ENCODE assay signal across 8 cellular contexts in genomic region chr10:130110236-130111114, GRCh38. TPM values are rescaled to one million over a fixed set of nuclear protein-coding genes. Genes with fewer than 3 reads are reported as not detected.
DNase-seq lines count a peak whose midpoint lies in the region; TF ChIP-seq lines count a peak whose summit lies in the region.

TSS of gene C10orf143 (minus strand) at chr10:130110830. CDS start at chr10:130110772, 58 bp downstream.

- WGBS in stomach, 5 donors = 0 to 1% (median 0%) methylated on average over 32 to 71 of the region's 71 CpGs

- in situ Hi-C loops in G401 (cut with HindIII; ENCODE audit: low sequenced_read_pairs) (no loop called here), HAP-1 (cut with MboI; ENCODE audit: low sequenced_read_pairs) (loop anchor here (25.0 kb wide), 1 partner anchor 248 kb away; no protein-coding TSS in a partner anchor)

- H3K27me3 Mint-ChIP-seq in neural crest cell (ENCODE audit: low read depth) = no peaks in the 10 kb centered on the region

- H3K9me3 Mint-ChIP-seq in neural crest cell = peaks cover 2% of the 10 kb centered on the region

- intact Hi-C loops in stomach (cut with DNase I; ENCODE audit: low total_unique reads) = loop anchor here (10.0 kb wide), 1 partner anchor 646 kb away; the partner anchor contains the start of gene MGMT

- H3K36me3 ChIP-seq in HAP-1 (replicated peaks) (no peaks in the 10 kb centered on the region; the same call in 1 of the 2 replicates), MG63 (no peaks in the 10 kb centered on the region), stomach (peaks cover 0 to 10% (median 5%) of the 10 kb centered on the region in 4 donors)

- peak in 1 of 4 donors; percentile 58 for TF ChIP-seq POLR2A in stomach (IDR thresholded peaks at IDR 0.05)

- H3K9me3 ChIP-seq in HAP-1 (no peaks in the 10 kb centered on the region; the same call in 1 of the 2 replicates), MG63 (no peaks in the 10 kb centered on the region), stomach (no peaks in the 10 kb centered on the region)

- H3K27me3 ChIP-seq in HAP-1 (ENCODE audit: low read depth) (no peaks in the 10 kb centered on the region), MG63 (no peaks in the 10 kb centered on the region), stomach (no peaks in the 10 kb centered on the region)

- no peak for TF ChIP-seq EP300 in stomach (IDR thresholded peaks at IDR 0.05)

- H3K27ac Mint-ChIP-seq in neural crest cell (ENCODE audit: unreplicated experiment) = peak within 1 kb of the TSS; percentile 100

- H3K4me1 ChIP-seq in HAP-1 = peaks cover 8% of the 10 kb centered on the region
- peaks cover 18 to 37% (median 30%) of the 10 kb centered on the region in 4 donors for H3K4me1 ChIP-seq in stomach

- no peaks in the 10 kb centered on the region for H3K36me3 Mint-ChIP-seq in neural crest cell (ENCODE audit: low read depth)

- DNase-seq in G401 (ENCODE audit: low spot score) (peak; percentile 97), HAP-1 (ENCODE audit: low spot score in 2 of 2) (peak; percentile 91 to 97), MG63 (peak; percentile 98), SHP77 (lab: John Stamatoyannopoulos, UW) (peak; percentile 91 to 95), activated gamma-delta T cell treated with Interleukin-2 at 50 U/mL for 16 hours (peak; percentile 98), fibroblast of villous mesenchyme (ENCODE audit: low read depth) (peak; percentile 98), neural crest cell (ENCODE audit: low read depth, low spot score) (peak; percentile 98), stomach (peak; percentile 98)

- TF ChIP-seq CTCF in fibroblast of villous mesenchyme (IDR thresholded peaks at IDR 0.05; ENCODE audit: insufficient read depth, low read depth, low read length) (no peak), neural crest cell (conservative IDR thresholded peaks at IDR 0.05) (no peak), stomach (IDR thresholded peaks at IDR 0.05) (no peak)

- H3K27ac ChIP-seq in stomach = peak within 1 kb of the TSS; percentile 92 to 97 (median 96)

- peak within 1 kb of the TSS; percentile 68 for H3K4me3 ChIP-seq in HAP-1
- H3K4me3 ChIP-seq in MG63 = peak within 1 kb of the TSS; percentile 70
- peak within 1 kb of the TSS; percentile 87 for H3K4me3 ChIP-seq in fibroblast of villous mesenchyme (ENCODE audit: low read depth, low read length)
- peak within 1 kb of the TSS; percentile 68 to 91 (median 77) for H3K4me3 ChIP-seq in stomach

- peaks cover 40% of the 10 kb centered on the region for H3K4me1 Mint-ChIP-seq in neural crest cell

- peak within 1 kb of the TSS; percentile 98 for H3K4me3 Mint-ChIP-seq in neural crest cell

RNA-seq across cellular contexts. Expression of gene C10orf143, which starts in this region (rescaled TPM):
- total RNA-seq in G401 (2014; rRNA removed; shearing (Covaris generic)) = 2.9 TPM in 1 of 2 replicates, not detected in the other
- 2.8 and 3.6 TPM in 2 replicates for total RNA-seq in MG63 (2014; rRNA removed; shearing (Covaris generic); ENCODE audit: low replicate concordance)
- total RNA-seq in fibroblast of villous mesenchyme (under 0.01 and 1.3 TPM in 2 replicates), neural crest cell (2.7 TPM in 2 replicates), stomach (1 to 10 TPM in 2 of 5 donors, under 1 TPM in 1, not detected in 2; 0.29 to 1.5 (median 1.3) TPM)
- 10 to 100 TPM in 1 of 3 donors, 1 to 10 TPM in 2; 5.3 to 11.6 (median 7.6) TPM for polyA plus RNA-seq in stomach

Comparison
In these comparisons a context has a peak if more than half of its experiments do, and no peak if none do; other contexts are left out.
1. Peak in every context shown above with its lines: DNase-seq, H3K4me3 ChIP-seq and H3K27ac ChIP-seq.